In genomic region chr5:76728965-76729364, GRCh38 we compare ENCODE assay signal across 26 cellular contexts.
"Had no signal": no experiment of that assay in that cellular context is flagged by ENCODE, and none has a peak within 500 bp of the region (broad histone marks: within the 10 kb centered on the region; RNA-seq: fewer than 3 reads in every experiment).

No MANE protein-coding gene starts in this region.

- H3K4me3 Mint-ChIP-seq: IgD-negative memory B cell had no signal

- DNase-seq: Kasumi-1, MM.1S, MV-4-11, NCI-H1048, NCI-H1105, NCI-H1417, NCI-H1436 treated with DMSO at 0.1 percent for 48 hours, NCI-H1694, NCI-H187 treated with DMSO at 0.1 percent for 48 hours, NCI-H2081, NCI-H2171, NCI-H226, NCI-H446, NCI-H510A, NCI-H524 treated with DMSO at 0.1 percent for 48 hours, NCI-H69, NCI-H774, Right ventricle myocardium superior, RPMI8226, SIG-M5 had no signal

- H3K4me3 ChIP-seq: K562, SJSA1, SK-N-MC had no signal

- FAIRE-seq: K562, RCC 7860 had no signal

- H3K27me3 ChIP-seq: SJSA1 had no signal

- ATAC-seq: K562 had no signal

- H3K27ac Mint-ChIP-seq: IgD-negative memory B cell had no signal

- H3K27ac ChIP-seq: KMS-11, SJSA1, SK-N-MC had no signal
